Comparison of ENCODE assay signal across 28 cellular contexts in the genomic region with DNA sequence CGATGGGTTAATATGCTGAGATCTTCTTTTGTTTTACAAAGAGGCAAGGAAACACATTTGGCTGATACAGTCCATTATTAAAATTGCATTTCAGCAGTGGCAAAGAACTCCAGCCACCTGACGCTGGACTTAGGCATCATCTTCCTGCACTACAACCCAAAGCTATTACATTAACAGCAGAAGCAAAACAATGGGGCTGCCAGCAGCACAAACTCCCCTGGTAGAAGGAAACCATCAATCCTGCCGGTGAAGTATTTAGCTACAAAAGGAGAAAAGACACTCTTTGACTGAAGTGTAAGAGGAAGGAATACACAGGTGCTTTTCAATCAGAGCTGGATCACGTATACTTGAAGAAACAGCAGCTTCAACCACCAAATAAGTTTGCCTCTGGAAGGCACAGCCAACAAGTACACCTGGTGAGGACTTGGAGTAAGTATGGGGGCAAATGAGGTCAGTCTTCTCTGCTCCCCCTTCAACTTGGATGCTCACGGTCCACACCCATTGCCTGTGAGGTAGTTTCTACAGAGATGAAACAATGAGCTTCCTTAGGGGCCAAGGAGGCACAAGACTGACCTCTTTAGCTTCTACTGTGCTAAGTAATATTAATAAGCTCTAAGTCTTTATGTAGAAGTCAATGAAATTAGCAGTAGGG.
DNase-seq lines count a peak whose midpoint lies in the region; ATAC-seq, FAIRE-seq and TF ChIP-seq lines count a peak whose summit lies in the region.
"Had no signal": no experiment of that assay in that cellular context is flagged by ENCODE, and none has a peak within 500 bp of the region (broad histone marks: within the 10 kb centered on the region; RNA-seq: fewer than 3 reads in every experiment).

No MANE protein-coding gene starts in this region.

- ATAC-seq in psoas muscle = no peak
- ATAC-seq: activated CD4-positive, alpha-beta T cell treated with anti-CD3 and anti-CD28 coated beads for 36 hours; esophagus mucosa; K562 had no signal

- H3K36me3 ChIP-seq in astrocyte (ENCODE audit: insufficient read depth, low read length) (no peaks in the 10 kb centered on the region), psoas muscle (ENCODE audit: insufficient read depth in 1 of 2, low read depth in 1 of 2) (no peaks in the 10 kb centered on the region), BE2C (no peaks in the 10 kb centered on the region)
- H3K36me3 ChIP-seq: breast epithelium, HAP-1, ovary, thoracic aorta had no signal

- peak overlapping the region; percentile 28 for H3K9ac ChIP-seq in astrocyte (ENCODE audit: low read length)
- H3K9ac ChIP-seq: BLaER1 treated with 17β-estradiol and CSF1 and Interleukin-3, amounts not matched to agents 10 nM and 100 nM had no signal

- peaks cover 2% of the 10 kb centered on the region for H3K36me3 Mint-ChIP-seq in astrocyte (ENCODE audit: low read depth, unreplicated experiment)

- H3K79me2 ChIP-seq in astrocyte (ENCODE audit: insufficient read depth, low read length) = no peaks in the 10 kb centered on the region

- H3K4me3 ChIP-seq in astrocyte (ENCODE audit: insufficient read depth, low read depth, low read length) (no peak overlapping the region), psoas muscle (no peak overlapping the region), BE2C (ENCODE audit: low read depth, low read length) (no peak overlapping the region)
- H3K4me3 ChIP-seq: BLaER1 treated with 17β-estradiol and CSF1 and Interleukin-3, amounts not matched to agents 10 nM and 100 nM; breast epithelium; HAP-1; K562; ovary; SK-N-MC; thoracic aorta had no signal

- H3K4me1 ChIP-seq in astrocyte (ENCODE audit: insufficient read depth, low read length) (peaks cover 38% of the 10 kb centered on the region), psoas muscle (peaks cover 8% of the 10 kb centered on the region), BE2C (no peaks in the 10 kb centered on the region; the same call in 1 of the 2 replicates)
- H3K4me1 ChIP-seq: BLaER1 treated with 17β-estradiol and CSF1 and Interleukin-3, amounts not matched to agents 10 nM and 100 nM; breast epithelium; HAP-1 had no signal

- peak overlapping the region; percentile 46 for H3K4me2 ChIP-seq in astrocyte (ENCODE audit: low read length)
- H3K4me2 ChIP-seq: BLaER1 treated with 17β-estradiol and CSF1 and Interleukin-3, amounts not matched to agents 10 nM and 100 nM had no signal

- TF ChIP-seq CTCF in astrocyte (IDR thresholded peaks at IDR 0.05; ENCODE audit: insufficient read depth, low read depth, low read length) (no peak), psoas muscle (IDR thresholded peaks at IDR 0.05) (no peak), BE2C (IDR thresholded peaks at IDR 0.05; ENCODE audit: low read depth, low read length) (no peak)

- DNase-seq in DMS79 (lab: John Stamatoyannopoulos, UW) (peak; percentile 24), DMS79 treated with DMSO at 0.1 percent for 48 hours (lab: John Stamatoyannopoulos, UW) (no peak), astrocyte (ENCODE audit: low read depth) (no peak), lung microvascular endothelial cell (ENCODE audit: low read depth in 2 of 2) (peak; percentile 46 to 52), psoas muscle (no peak), foreskin melanocyte (no peak), BE2C (no peak), AML-193 (lab: John Stamatoyannopoulos, UW) (no peak)
- DNase-seq: activated CD4-positive, alpha-beta T cell treated with anti-CD3 and anti-CD28 coated beads for 36 hours; activated CD8-positive, alpha-beta memory T cell treated with anti-CD3 and anti-CD28 coated beads, Interleukin-2, amount 50 U/mL, for 4 hours; activated naive CD4-positive, alpha-beta T cell treated with Interleukin-2 at 50 U/mL for 16 hours; MV-4-11; NCI-H82; small intestine; stimulated activated CD4-positive, alpha-beta T cell treated with anti-CD3 and anti-CD28 coated beads, Interleukin-4, amount 100 ng/mL, for 24 hours; T1000 had no signal

- H3K9me3 Mint-ChIP-seq in astrocyte (ENCODE audit: unreplicated experiment) = no peaks in the 10 kb centered on the region

- peak overlapping the region; percentile 59 for H3K27ac Mint-ChIP-seq in astrocyte (ENCODE audit: unreplicated experiment)
- H3K27ac Mint-ChIP-seq: activated CD4-positive, alpha-beta T cell treated with anti-CD3 and anti-CD28 coated beads for 36 hours had no signal

- H4K20me1 ChIP-seq in astrocyte (ENCODE audit: insufficient read depth, low read length) = no peaks in the 10 kb centered on the region

- intact Hi-C loops in psoas muscle (cut with DNase I) = no loop called here

- H2AFZ ChIP-seq in astrocyte (ENCODE audit: low read depth, low read length) = no peak overlapping the region

- no peaks in the 10 kb centered on the region for H3K27me3 ChIP-seq in astrocyte (ENCODE audit: insufficient read depth, low read length)
- no peaks in the 10 kb centered on the region for H3K27me3 ChIP-seq in psoas muscle (ENCODE audit: insufficient read depth in 3 of 3, low read length in 2 of 3)
- no peaks in the 10 kb centered on the region for H3K27me3 ChIP-seq in BE2C
- H3K27me3 ChIP-seq: BLaER1 treated with 17β-estradiol and CSF1 and Interleukin-3, amounts not matched to agents 10 nM and 100 nM; breast epithelium; ovary had no signal

- FAIRE-seq in astrocyte (lab: Jason Lieb, UNC) = no peak
- FAIRE-seq: GM18507, K562, RCC 7860, small intestine had no signal

- H3K9me3 ChIP-seq in astrocyte (ENCODE audit: insufficient read depth, low read depth, low read length) = no peaks in the 10 kb centered on the region
- no peaks in the 10 kb centered on the region for H3K9me3 ChIP-seq in psoas muscle
- no peaks in the 10 kb centered on the region for H3K9me3 ChIP-seq in BE2C
- H3K9me3 ChIP-seq: breast epithelium, HAP-1, ovary, thoracic aorta had no signal

- 36 to 48% (median 40%) methylated on average over 5 of the region's 5 CpGs for WGBS in psoas muscle, 3 donors

- H3K27me3 Mint-ChIP-seq in astrocyte (ENCODE audit: low read depth, unreplicated experiment) = no peaks in the 10 kb centered on the region
- H3K27me3 Mint-ChIP-seq: activated CD4-positive, alpha-beta T cell treated with anti-CD3 and anti-CD28 coated beads for 36 hours had no signal

- H3K4me1 Mint-ChIP-seq in astrocyte (ENCODE audit: low read depth, unreplicated experiment) = peaks cover 41% of the 10 kb centered on the region

- no peak overlapping the region for H3K4me3 Mint-ChIP-seq in astrocyte (ENCODE audit: unreplicated experiment)
- H3K4me3 Mint-ChIP-seq: activated CD4-positive, alpha-beta T cell treated with anti-CD3 and anti-CD28 coated beads for 36 hours had no signal

- peak overlapping the region; percentile 6 for H3K27ac ChIP-seq in astrocyte (ENCODE audit: low read depth, low read length)
- peak overlapping the region; percentile 16 for H3K27ac ChIP-seq in psoas muscle
- H3K27ac ChIP-seq: 22Rv1; BLaER1 treated with 17β-estradiol and CSF1 and Interleukin-3, amounts not matched to agents 10 nM and 100 nM; breast epithelium; HL-60; ovary; SK-N-MC; thoracic aorta had no signal

Comparison
In these comparisons a context has a peak if more than half of its experiments do, and no peak if none do; other contexts are left out.
1. DNase-seq: peak in DMS79 (single experiment) and lung microvascular endothelial cell (2 of 2); none in DMS79 treated with DMSO at 0.1 percent for 48 hours (single experiment), astrocyte (single experiment), psoas muscle (0 of 2), foreskin melanocyte (single experiment), BE2C (single experiment) and AML-193 (0 of 2).